Comparison of ENCODE assay signal across 4 cellular contexts in genomic region chr22:16659273-16659834, GRCh38.
DNase-seq lines count a peak whose midpoint lies in the region; ATAC-seq, FAIRE-seq and TF ChIP-seq lines count a peak whose summit lies in the region.
"Not testable (repeated sequence)": the region's sequence is repeated elsewhere in the genome, so short reads cannot be mapped to it uniquely, and the experiment has no call there.

No MANE protein-coding gene starts in this region.

- dilution Hi-C loops in IMR-90 (cut with HindIII; ENCODE audit: low sequenced_read_pairs, unreplicated experiment): not testable (repeated sequence)

- H3K18ac ChIP-seq in IMR-90 (ENCODE audit: low read depth, low read length): not testable (repeated sequence)

- BruUV-seq in IMR-90 (replicated peaks; lab: Mats Ljungman, UMichigan); K562 (replicated peaks; lab: Mats Ljungman, UMichigan): not testable (repeated sequence)

- H3K4me1 ChIP-seq in DND-41 (ENCODE audit: insufficient read depth, low read length); IMR-90 (ENCODE audit: control insufficient read depth, insufficient read depth, low read length); K562 (replicated peaks in 1 of 2; ENCODE audit: control insufficient read depth in 2 of 2, insufficient read depth in 2 of 2, low read length in 2 of 2): not testable (repeated sequence)

- H2BK120ac ChIP-seq in IMR-90 (ENCODE audit: low read depth, low read length): not testable (repeated sequence)

- TF ChIP-seq EP300 in K562 (IDR thresholded peaks at IDR 0.05; ENCODE audit: low read length): not testable (repeated sequence)

- H2AFZ ChIP-seq in DND-41 (ENCODE audit: low read depth, low read length); IMR-90 (replicated peaks; ENCODE audit: low read length, poor library complexity); K562 (ENCODE audit: low read depth, low read length): not testable (repeated sequence)

- TF ChIP-seq RAD21 in IMR-90 (IDR thresholded peaks at IDR 0.05; ENCODE audit: low read length); K562 (CRISPR knock-in tag; conservative IDR thresholded peaks at IDR 0.05 in 1 of 2, IDR thresholded peaks at IDR 0.05 in 1 of 2): not testable (repeated sequence)

- not testable (repeated sequence) for H2BK5ac ChIP-seq in IMR-90 (ENCODE audit: low read depth, low read length, poor library complexity, severe bottlenecking)

- not testable (repeated sequence) for H3K14ac ChIP-seq in IMR-90 (replicated peaks; ENCODE audit: low read depth, low read length)

- not testable (repeated sequence) for H4K20me1 ChIP-seq in DND-41 (ENCODE audit: insufficient read depth, low read length); IMR-90 (ENCODE audit: insufficient read depth, low read length); K562 (replicated peaks; ENCODE audit: control insufficient read depth, insufficient read depth, low read length)

- in situ Hi-C loops in IMR-90 (cut with MboI; ENCODE audit: low sequenced_read_pairs); K562 (cut with MboI): not testable (repeated sequence)

- H3K56ac ChIP-seq in IMR-90 (ENCODE audit: extremely low read depth, insufficient read depth, low read length): not testable (repeated sequence)

- H3K23ac ChIP-seq in IMR-90 (ENCODE audit: low read depth, low read length): not testable (repeated sequence)

- H3K36me3 ChIP-seq in DND-41 (ENCODE audit: insufficient read depth, low read length); IMR-90 (ENCODE audit: control insufficient read depth, insufficient read depth, low read length); K562 (ENCODE audit: control insufficient read depth, insufficient read depth, low read length): not testable (repeated sequence)

- not testable (repeated sequence) for H3K79me2 ChIP-seq in DND-41 (ENCODE audit: insufficient read depth, low read length); K562 (ENCODE audit: control insufficient read depth, insufficient read depth, low read length)

- WGBS in IMR-90 (ENCODE audit: extremely low coverage in 2 of 2, insufficient read length in 1 of 2), 2 experiments: no CpG with 5 or more reads among the region's 8 CpGs
- 33% methylated on average over 8 of the region's 8 CpGs for WGBS in K562 (ENCODE audit: insufficient coverage, low coverage, missing lambda C conversion rate)

- TF ChIP-seq POLR2A in IMR-90 (IDR thresholded peaks at IDR 0.05; ENCODE audit: low read depth, low read length); K562 (conservative IDR thresholded peaks at IDR 0.05): not testable (repeated sequence)

- H4K8ac ChIP-seq in IMR-90 (ENCODE audit: low read depth in 2 of 2, low read length in 2 of 2): not testable (repeated sequence)

- intact Hi-C loops in IMR-90 (cut with micrococcal nuclease); K562 (cut with micrococcal nuclease): not testable (repeated sequence)

- H2BK15ac ChIP-seq in IMR-90 (ENCODE audit: low read depth, low read length): not testable (repeated sequence)

- H4K91ac ChIP-seq in IMR-90 (ENCODE audit: insufficient read depth, low read depth, low read length): not testable (repeated sequence)

- not testable (repeated sequence) for FAIRE-seq in K562 (lab: Jason Lieb, UNC)

- H3K79me1 ChIP-seq in IMR-90 (ENCODE audit: low read depth in 1 of 2, low read length in 2 of 2): not testable (repeated sequence)

- not testable (repeated sequence) for H3K9me1 ChIP-seq in IMR-90 (ENCODE audit: insufficient read depth, low read length); K562 (ENCODE audit: control insufficient read depth, insufficient read depth, low read length)

- CTCF ChIA-PET in IMR-90 (lab: Yijun Ruan, JAX); K562 (lab: Yijun Ruan, JAX; ENCODE audit: low intra/inter-chr PET ratio): not testable (repeated sequence)

- H3K4me3 ChIP-seq in DND-41 (ENCODE audit: low read depth in 1 of 2, low read length in 2 of 2); IMR-90 (ENCODE audit: insufficient read depth, low read depth, low read length); Jurkat, Clone E6-1 (ENCODE audit: low read length); K562: not testable (repeated sequence)

- H3K4me2 ChIP-seq in DND-41 (ENCODE audit: insufficient read depth, low read length); IMR-90 (ENCODE audit: low read depth, low read length); K562 (ENCODE audit: insufficient read depth, low read length): not testable (repeated sequence)

- H3K27me3 ChIP-seq in DND-41 (ENCODE audit: insufficient read depth, low read length, poor library complexity); IMR-90 (ENCODE audit: control insufficient read depth, insufficient read depth, low read length); K562 (ENCODE audit: control insufficient read depth in 2 of 2, insufficient read depth in 2 of 2, low read length in 2 of 2): not testable (repeated sequence)

- not testable (repeated sequence) for H2BK20ac ChIP-seq in IMR-90 (ENCODE audit: low read depth, low read length)

- H3K9ac ChIP-seq in DND-41 (ENCODE audit: low read depth, low read length); IMR-90 (ENCODE audit: low read depth, low read length); K562 (ENCODE audit: insufficient read depth in 1 of 2, low read depth in 2 of 2, low read length in 2 of 2): not testable (repeated sequence)

- not testable (repeated sequence) for H3K27ac ChIP-seq in DND-41 (ENCODE audit: low read length); IMR-90 (ENCODE audit: insufficient read depth, low read length); K562 (ENCODE audit: extremely low read depth, low read depth, low read length)

- H4K5ac ChIP-seq in IMR-90 (ENCODE audit: low read depth, low read length): not testable (repeated sequence)

- not testable (repeated sequence) for TF ChIP-seq CTCF in DND-41 (IDR thresholded peaks at IDR 0.05; ENCODE audit: borderline replicate concordance, extremely low read depth, low read length, poor library complexity, severe bottlenecking); IMR-90 (conservative IDR thresholded peaks at IDR 0.05; ENCODE audit: low read depth, low read length); K562 (IDR thresholded peaks at IDR 0.05 in 2 of 3, conservative IDR thresholded peaks at IDR 0.05 in 1 of 3; ENCODE audit: insufficient read depth in 2 of 3, low read depth in 1 of 3, low read length in 3 of 3)

- ATAC-seq in DND-41 (ENCODE audit: insufficient read depth, low read depth) (peak; percentile 80), K562 (0 out of 3 replicates have a peak, but pooled peaks have one; percentile 34)
- not testable (repeated sequence) for ATAC-seq in IMR-90 (ENCODE audit: low read depth)

- not testable (repeated sequence) for H2AK9ac ChIP-seq in IMR-90 (replicated peaks; ENCODE audit: low read depth, low read length, poor library complexity)

- POLR2A ChIA-PET in IMR-90 (lab: Charles Lee; ENCODE audit: unreplicated experiment): not testable (repeated sequence)
- POLR2A ChIA-PET in K562 (lab: Yijun Ruan, JAX): interaction anchor here (0.7 kb wide), 1 partner anchor 10 kb away, joined by 3 read pairs; no protein-coding TSS in a partner anchor

- H3K4ac ChIP-seq in IMR-90 (ENCODE audit: low read depth, low read length): not testable (repeated sequence)

- H2AK5ac ChIP-seq in IMR-90 (ENCODE audit: low read depth, low read length): not testable (repeated sequence)

- peak; percentile 40 for DNase-seq in DND-41
- DNase-seq in IMR-90; K562 (ENCODE audit: extremely low read depth in 1 of 4, low spot score in 3 of 4): not testable (repeated sequence)
- peak; percentile 6 for DNase-seq in Jurkat, Clone E6-1 (ENCODE audit: low read depth, low spot score)

- H3K9me3 ChIP-seq in DND-41 (ENCODE audit: insufficient read depth, low read length, severe bottlenecking); IMR-90 (ENCODE audit: control insufficient read depth, insufficient read depth, low read length); K562 (replicated peaks; ENCODE audit: control insufficient read depth, insufficient read depth, low read depth, low read length): not testable (repeated sequence)

TF ChIP-seq in IMR-90, 13 proteins besides CTCF, POLR2A, EP300 and RAD21:
- peak; percentile 34; the same call in 1 of the 2 replicates for TF ChIP-seq CEBPB (IDR thresholded peaks at IDR 0.05; ENCODE audit: low read depth, low read length)

TF ChIP-seq in K562, 482 proteins besides CTCF, POLR2A, EP300 and RAD21:
- TF ChIP-seq ZNF280B (CRISPR knock-in tag; IDR thresholded peaks at IDR 0.05): 0 out of 2 replicates have a peak, but pooled peaks have one; percentile 53
- peak; percentile 98 for TF ChIP-seq CEBPB (tag; IDR thresholded peaks at IDR 0.05)
- 0 out of 2 replicates have a peak, but pooled peaks have one; percentile 4 for TF ChIP-seq NFIX (CRISPR knock-in tag; IDR thresholded peaks at IDR 0.05; ENCODE audit: low read depth)
- TF ChIP-seq CEBPG (CRISPR knock-in tag; IDR thresholded peaks at IDR 0.05): not testable (repeated sequence)
- peak; percentile 63 to 99 for TF ChIP-seq CEBPG (tag; conservative IDR thresholded peaks at IDR 0.05 in 1 of 2, IDR thresholded peaks at IDR 0.05 in 1 of 2)
